ENCODE assay signal across 17 cellular contexts in the genomic region with DNA sequence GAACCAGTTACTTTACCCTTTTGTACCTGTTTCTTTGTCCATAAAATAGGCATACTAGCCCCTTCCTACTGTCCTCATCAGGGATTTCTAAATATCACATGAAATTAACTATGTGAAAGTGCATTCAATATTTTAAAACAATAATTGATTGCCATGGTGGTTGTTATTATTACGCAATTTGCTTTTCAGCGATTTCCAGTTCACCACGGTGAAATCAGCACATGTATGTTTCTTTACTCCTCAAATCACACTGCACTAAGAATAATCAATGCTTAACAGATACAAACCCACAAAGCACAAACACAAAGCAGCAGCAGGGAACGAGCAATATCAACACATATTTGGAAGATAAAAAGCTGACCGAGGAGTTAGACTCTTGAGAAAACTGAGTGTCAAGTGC.
DNase-seq lines count a peak whose midpoint lies in the region; ATAC-seq, FAIRE-seq and TF ChIP-seq lines count a peak whose summit lies in the region.
"Had no signal": no experiment of that assay in that cellular context is flagged by ENCODE, and none has a peak within 500 bp of the region (broad histone marks: within the 10 kb centered on the region; RNA-seq: fewer than 3 reads in every experiment).

No MANE protein-coding gene starts in this region.

- H3K9ac ChIP-seq in HepG2 (ENCODE audit: insufficient read depth, low read depth, low read length), result no peak overlapping the region
- H3K9ac ChIP-seq in adipocyte (ENCODE audit: low read length), result no peak overlapping the region
- no peak overlapping the region for H3K9ac ChIP-seq in smooth muscle cell (ENCODE audit: low read depth)
- H3K9ac ChIP-seq: BLaER1 treated with 17β-estradiol and CSF1 and Interleukin-3, amounts not matched to agents 10 nM and 100 nM; GM23248 had no signal

- H3K4me1 Mint-ChIP-seq in nephron progenitor cell (peaks cover 19% of the 10 kb centered on the region), mesothelial cell of epicardium (peaks cover 17% of the 10 kb centered on the region)
- H3K4me1 Mint-ChIP-seq: CD4-positive, CD25-positive, alpha-beta regulatory T cell had no signal

- H3K27me3 Mint-ChIP-seq in nephron progenitor cell (ENCODE audit: low read depth, poor library complexity), result no peaks in the 10 kb centered on the region
- no peaks in the 10 kb centered on the region for H3K27me3 Mint-ChIP-seq in mesothelial cell of epicardium (ENCODE audit: low read depth)
- H3K27me3 Mint-ChIP-seq: CD4-positive, CD25-positive, alpha-beta regulatory T cell had no signal

- H4K20me1 ChIP-seq in HepG2 (ENCODE audit: insufficient read depth, low read length) (no peaks in the 10 kb centered on the region), smooth muscle cell (ENCODE audit: low read depth) (no peaks in the 10 kb centered on the region)
- H4K20me1 ChIP-seq: BLaER1 treated with 17β-estradiol and CSF1 and Interleukin-3, amounts not matched to agents 10 nM and 100 nM had no signal

- no peak for ATAC-seq in HepG2
- no peak for ATAC-seq in right lobe of liver

- no peak overlapping the region for H2AFZ ChIP-seq in HepG2 (ENCODE audit: low read length)
- no peak overlapping the region for H2AFZ ChIP-seq in smooth muscle cell (ENCODE audit: low read depth)
- H2AFZ ChIP-seq: GM23248 had no signal

- CTCF ChIA-PET in HepG2 (lab: Yijun Ruan, JAX; ENCODE audit: low intra/inter-chr PET ratio, low total read pairs), result no interaction called here

- intact Hi-C loops in HepG2 (cut with micrococcal nuclease; ENCODE audit: unreplicated experiment), result no loop called here
- intact Hi-C loops in right lobe of liver (cut with DNase I), result no loop called here

- no peak overlapping the region for H3K27ac ChIP-seq in HepG2 (ENCODE audit: extremely low read length, insufficient read depth, low read length)
- no peak overlapping the region for H3K27ac ChIP-seq in right lobe of liver
- H3K27ac ChIP-seq in smooth muscle cell (ENCODE audit: low read depth), result no peak overlapping the region
- H3K27ac ChIP-seq: BLaER1 treated with 17β-estradiol and CSF1 and Interleukin-3, amounts not matched to agents 10 nM and 100 nM; GM23248 had no signal

- 58% methylated on average over 5 of the region's 5 CpGs for WGBS in HepG2 (ENCODE audit: low lambda C conversion rate)
- WGBS in right lobe of liver (ENCODE audit: insufficient coverage, low coverage, low lambda C conversion rate, missing lambda C conversion rate), result 45% methylated on average over 5 of the region's 5 CpGs
- 76% methylated on average over 5 of the region's 5 CpGs for WGBS in smooth muscle cell (ENCODE audit: low lambda C conversion rate)

- H3K4me3 Mint-ChIP-seq in nephron progenitor cell (no peak overlapping the region), mesothelial cell of epicardium (no peak overlapping the region)
- H3K4me3 Mint-ChIP-seq: CD4-positive, CD25-positive, alpha-beta regulatory T cell; H9 had no signal

- H3K9me3 Mint-ChIP-seq in nephron progenitor cell, result no peaks in the 10 kb centered on the region
- H3K9me3 Mint-ChIP-seq in mesothelial cell of epicardium, result peaks cover 7% of the 10 kb centered on the region

- no peak for FAIRE-seq in HepG2 (lab: Jason Lieb, UNC)
- FAIRE-seq: HTR-8/SVneo had no signal

- BruUV-seq in HepG2 (replicated peaks; lab: Mats Ljungman, UMichigan), result no TSS peak

- no peaks in the 10 kb centered on the region for H3K27me3 ChIP-seq in HepG2 (ENCODE audit: control insufficient read depth in 1 of 2, insufficient read depth in 2 of 2, low read length in 2 of 2)
- H3K27me3 ChIP-seq in right lobe of liver, result no peaks in the 10 kb centered on the region
- H3K27me3 ChIP-seq in adipocyte (replicated peaks; ENCODE audit: control insufficient read depth, insufficient read depth, low read length), result no peaks in the 10 kb centered on the region
- no peaks in the 10 kb centered on the region for H3K27me3 ChIP-seq in smooth muscle cell (ENCODE audit: low read depth)
- H3K27me3 ChIP-seq: BLaER1 treated with 17β-estradiol and CSF1 and Interleukin-3, amounts not matched to agents 10 nM and 100 nM had no signal

- POLR2A ChIA-PET in HepG2 (lab: Yijun Ruan, JAX), result no interaction called here

- no peak for TF ChIP-seq RAD21 in HepG2 (CRISPR knock-in tag; IDR thresholded peaks at IDR 0.05)

- TF ChIP-seq CTCF in HepG2 (CRISPR knock-in tag; IDR thresholded peaks at IDR 0.05), result no peak
- no peak for TF ChIP-seq CTCF in right lobe of liver (IDR thresholded peaks at IDR 0.05)
- TF ChIP-seq CTCF in nephron progenitor cell (IDR thresholded peaks at IDR 0.05), result no peak
- no peak for TF ChIP-seq CTCF in smooth muscle cell (IDR thresholded peaks at IDR 0.05; ENCODE audit: borderline replicate concordance, insufficient read depth, poor library complexity, severe bottlenecking)
- no peak for TF ChIP-seq CTCF in mesothelial cell of epicardium (IDR thresholded peaks at IDR 0.05; ENCODE audit: unreplicated experiment)

- in situ Hi-C loops in HepG2 (cut with HindIII; ENCODE audit: extremely low pct_ligation_motif_present, low pct_unique_long_range_greater_than_20kb), result no loop called here

- H3K9me3 ChIP-seq in HepG2 (ENCODE audit: low read length) (no peaks in the 10 kb centered on the region), right lobe of liver (no peaks in the 10 kb centered on the region), adipocyte (ENCODE audit: control insufficient read depth, low read length) (no peaks in the 10 kb centered on the region), smooth muscle cell (replicated peaks; ENCODE audit: low read depth) (no peaks in the 10 kb centered on the region)

- H3K4me1 ChIP-seq in HepG2 (ENCODE audit: insufficient read depth, low read length) (no peaks in the 10 kb centered on the region), right lobe of liver (no peaks in the 10 kb centered on the region), adipocyte (ENCODE audit: control insufficient read depth, insufficient read depth, low read length) (peaks cover 25% of the 10 kb centered on the region), smooth muscle cell (ENCODE audit: low read depth) (no peaks in the 10 kb centered on the region)

- TF ChIP-seq EP300 in HepG2 (IDR thresholded peaks at IDR 0.05; ENCODE audit: low read depth in 2 of 2, low read length in 2 of 2) (no peak), HepG2 (CRISPR knock-in tag; IDR thresholded peaks at IDR 0.05; ENCODE audit: borderline replicate concordance) (no peak)

- peak overlapping the region; percentile 68 for H3K27ac Mint-ChIP-seq in nephron progenitor cell
- H3K27ac Mint-ChIP-seq in mesothelial cell of epicardium, result no peak overlapping the region
- H3K27ac Mint-ChIP-seq: CD4-positive, CD25-positive, alpha-beta regulatory T cell; H9 had no signal

- H3K79me2 ChIP-seq in HepG2 (ENCODE audit: insufficient read depth, low read length), result no peaks in the 10 kb centered on the region
- no peaks in the 10 kb centered on the region for H3K79me2 ChIP-seq in smooth muscle cell (ENCODE audit: low read depth)

- no peaks in the 10 kb centered on the region for H3K36me3 Mint-ChIP-seq in nephron progenitor cell (ENCODE audit: low read depth)
- no peaks in the 10 kb centered on the region for H3K36me3 Mint-ChIP-seq in mesothelial cell of epicardium
- H3K36me3 Mint-ChIP-seq: CD4-positive, CD25-positive, alpha-beta regulatory T cell had no signal

- DNase-seq in HepG2 (ENCODE audit: low spot score) (no peak), right lobe of liver (no peak), adipocyte (ENCODE audit: low read depth) (peak; percentile 30), nephron progenitor cell (no peak), smooth muscle cell (lab: John Stamatoyannopoulos, UW; ENCODE audit: unreplicated experiment) (no peak), NCI-H2107 (lab: John Stamatoyannopoulos, UW) (no peak), mesothelial cell of epicardium (ENCODE audit: low spot score in 2 of 2, unreplicated experiment in 2 of 2) (no peak), NCI-H524 (lab: John Stamatoyannopoulos, UW) (no peak)
- DNase-seq: 8988T; ACHN; CD4-positive, CD25-positive, alpha-beta regulatory T cell; DMS53; GF-D8; H9 had no signal

- H3F3A ChIP-seq in smooth muscle cell (ENCODE audit: low read depth), result no peaks in the 10 kb centered on the region

- TF ChIP-seq POLR2A in HepG2 (IDR thresholded peaks at IDR 0.05; ENCODE audit: insufficient read depth in 1 of 2, low read depth in 2 of 2, low read length in 2 of 2), result no peak
- TF ChIP-seq POLR2A in right lobe of liver (IDR thresholded peaks at IDR 0.05), result no peak

- H3K4me2 ChIP-seq in HepG2 (ENCODE audit: low read depth, low read length) (no peak overlapping the region), smooth muscle cell (no peak overlapping the region)
- H3K4me2 ChIP-seq: BLaER1 treated with 17β-estradiol and CSF1 and Interleukin-3, amounts not matched to agents 10 nM and 100 nM had no signal

- H3K36me3 ChIP-seq in HepG2 (replicated peaks in 1 of 2; ENCODE audit: control insufficient read depth in 1 of 2, insufficient read depth in 2 of 2, low read length in 2 of 2), result no peaks in the 10 kb centered on the region
- no peaks in the 10 kb centered on the region for H3K36me3 ChIP-seq in right lobe of liver
- no peaks in the 10 kb centered on the region for H3K36me3 ChIP-seq in adipocyte (ENCODE audit: control insufficient read depth, insufficient read depth, low read length, severe bottlenecking)
- H3K36me3 ChIP-seq in smooth muscle cell (ENCODE audit: low read depth), result no peaks in the 10 kb centered on the region
- H3K36me3 ChIP-seq: BLaER1 treated with 17β-estradiol and CSF1 and Interleukin-3, amounts not matched to agents 10 nM and 100 nM had no signal

- H3K4me3 ChIP-seq in HepG2 (replicated peaks in 1 of 3; ENCODE audit: insufficient read depth in 1 of 3, low read depth in 2 of 3, low read length in 3 of 3) (no peak overlapping the region), right lobe of liver (no peak overlapping the region), adipocyte (ENCODE audit: low read length) (peak overlapping the region; percentile 39), smooth muscle cell (no peak overlapping the region)
- H3K4me3 ChIP-seq: BLaER1 treated with 17β-estradiol and CSF1 and Interleukin-3, amounts not matched to agents 10 nM and 100 nM; GM23248 had no signal

TF ChIP-seq in HepG2, 621 proteins besides CTCF, POLR2A, EP300 and RAD21 (continues in another document):
- TF ChIP-seq ARHGAP35 (CRISPR knock-in tag; IDR thresholded peaks at IDR 0.05; ENCODE audit: borderline replicate concordance) (no peak), CEBPB (IDR thresholded peaks at IDR 0.05; ENCODE audit: borderline replicate concordance, low read depth, low read length) (peak; percentile 77), RAD51 (IDR thresholded peaks at IDR 0.05; ENCODE audit: borderline replicate concordance) (no peak)
